Comparison of ENCODE assay signal across 9 cellular contexts in the genomic region with DNA sequence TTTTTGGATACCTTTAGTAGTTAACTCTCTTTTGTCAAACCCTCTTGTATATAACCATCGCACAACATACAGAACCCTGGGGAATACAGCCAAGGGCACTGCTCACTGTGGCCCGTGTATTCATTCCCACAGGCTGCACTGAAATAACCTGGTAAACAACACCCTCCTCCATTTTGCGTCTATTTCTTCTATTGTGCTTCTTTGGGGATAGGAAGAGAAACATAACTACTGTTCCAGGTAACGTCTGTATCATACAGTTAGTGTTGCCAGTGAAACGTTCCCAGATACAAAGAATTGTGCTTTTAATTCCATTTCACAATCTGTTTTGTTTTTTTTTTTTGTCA. TPM values are rescaled to one million over a fixed set of nuclear protein-coding genes. Genes with fewer than 3 reads are reported as not detected.
DNase-seq lines count a peak whose midpoint lies in the region; ATAC-seq and TF ChIP-seq lines count a peak whose summit lies in the region.
"Had no signal": no experiment of that assay in that cellular context is flagged by ENCODE, and none has a peak within 500 bp of the region (broad histone marks: within the 10 kb centered on the region; RNA-seq: fewer than 3 reads in every experiment).

No MANE protein-coding gene starts in this region.

- H3K4me3 Mint-ChIP-seq in CD4-positive, alpha-beta memory T cell: no peak overlapping the region
- H3K4me3 Mint-ChIP-seq in endothelial cell (ENCODE audit: unreplicated experiment) (peak overlapping the region; percentile 16), progenitor cell of endocrine pancreas (ENCODE audit: low read depth) (peak overlapping the region; percentile 33)

- peaks cover 34% of the 10 kb centered on the region for H3K4me1 ChIP-seq in CD4-positive, alpha-beta memory T cell (ENCODE audit: insufficient read depth, low read length)
- peaks cover 5% of the 10 kb centered on the region; the same call in 1 of the 2 replicates for H3K4me1 ChIP-seq in SJCRH30

- no peak overlapping the region for H3K4me3 ChIP-seq in CD4-positive, alpha-beta memory T cell (ENCODE audit: low read length in 2 of 2)
- no peak overlapping the region for H3K4me3 ChIP-seq in SJCRH30

- no peaks in the 10 kb centered on the region for H3K27me3 Mint-ChIP-seq in CD4-positive, alpha-beta memory T cell
- peaks cover 5% of the 10 kb centered on the region for H3K27me3 Mint-ChIP-seq in endothelial cell (ENCODE audit: unreplicated experiment)
- no peaks in the 10 kb centered on the region for H3K27me3 Mint-ChIP-seq in progenitor cell of endocrine pancreas

- TF ChIP-seq CTCF in endothelial cell (IDR thresholded peaks at IDR 0.05; ENCODE audit: unreplicated experiment) (no peak), progenitor cell of endocrine pancreas (IDR thresholded peaks at IDR 0.05; ENCODE audit: unreplicated experiment) (no peak)

- no peaks in the 10 kb centered on the region for H3K9me3 Mint-ChIP-seq in CD4-positive, alpha-beta memory T cell
- H3K9me3 Mint-ChIP-seq in endothelial cell (ENCODE audit: unreplicated experiment) (no peaks in the 10 kb centered on the region), progenitor cell of endocrine pancreas (ENCODE audit: low read depth) (no peaks in the 10 kb centered on the region)

- H3K27me3 ChIP-seq in CD4-positive, alpha-beta memory T cell (ENCODE audit: insufficient read depth, low read length): no peaks in the 10 kb centered on the region
- H3K27me3 ChIP-seq in SJCRH30: no peaks in the 10 kb centered on the region

- POLR2A ChIA-PET in CD4-positive, alpha-beta memory T cell (lab: Charles Lee; ENCODE audit: partially characterized antibody): interaction anchor here (0.6 to 1.3 kb wide), 2 partner anchors 9 to 44 kb away, joined by 3 to 4 read pairs; no protein-coding TSS in a partner anchor

- CTCF ChIA-PET in CD4-positive, alpha-beta memory T cell (lab: Charles Lee; ENCODE audit: partially characterized antibody): no interaction called here

- H3K9me3 ChIP-seq in CD4-positive, alpha-beta memory T cell (ENCODE audit: control insufficient read depth in 1 of 2, low read length in 2 of 2): no peaks in the 10 kb centered on the region
- H3K9me3 ChIP-seq in SJCRH30 (replicated peaks): no peaks in the 10 kb centered on the region

- H3K4me1 Mint-ChIP-seq in CD4-positive, alpha-beta memory T cell: peaks cover 24 to 53% (median 38%) of the 10 kb centered on the region in 4 donors
- H3K4me1 Mint-ChIP-seq in endothelial cell (ENCODE audit: unreplicated experiment): peaks cover 36% of the 10 kb centered on the region
- peaks cover 25% of the 10 kb centered on the region for H3K4me1 Mint-ChIP-seq in progenitor cell of endocrine pancreas (ENCODE audit: low read depth)

- DNase-seq in CD4-positive, alpha-beta memory T cell: no peak
- DNase-seq in SJCRH30: no peak
- no peak for DNase-seq in endothelial cell (ENCODE audit: low spot score)
- DNase-seq in progenitor cell of endocrine pancreas (ENCODE audit: low spot score, unreplicated experiment): no peak
- no peak for DNase-seq in NCI-H446 treated with DMSO at 0.1 percent for 48 hours (lab: John Stamatoyannopoulos, UW)
- no peak for DNase-seq in activated CD4-positive, alpha-beta T cell treated with anti-CD3 and anti-CD28 coated beads for 48 hours
- DNase-seq: midbrain had no signal

- peaks cover 37% of the 10 kb centered on the region for H3K36me3 ChIP-seq in CD4-positive, alpha-beta memory T cell (ENCODE audit: insufficient read depth, low read length)
- H3K36me3 ChIP-seq in SJCRH30: peaks cover 22% of the 10 kb centered on the region

- intact Hi-C loops in CD4-positive, alpha-beta memory T cell (cut with micrococcal nuclease): loop anchor here (1.0 kb wide), 1 partner anchor 10 kb away; a partner anchor contains a TSS

- peaks cover 50 to 74% of the 10 kb centered on the region in 2 donors for H3K36me3 Mint-ChIP-seq in CD4-positive, alpha-beta memory T cell
- H3K36me3 Mint-ChIP-seq in endothelial cell (ENCODE audit: low read depth, unreplicated experiment) (peaks cover 53% of the 10 kb centered on the region), progenitor cell of endocrine pancreas (ENCODE audit: insufficient read depth) (peaks cover 22% of the 10 kb centered on the region)

- peak overlapping the region; percentile 53 for H3K27ac ChIP-seq in CD4-positive, alpha-beta memory T cell (ENCODE audit: low read depth, low read length)
- H3K27ac ChIP-seq in SJCRH30: peak overlapping the region; percentile 43; the same call in 1 of the 2 replicates

- H3K27ac Mint-ChIP-seq in CD4-positive, alpha-beta memory T cell: peak overlapping the region; percentile 81 to 96 (median 90)
- H3K27ac Mint-ChIP-seq in endothelial cell (ENCODE audit: unreplicated experiment): peak overlapping the region; percentile 88
- H3K27ac Mint-ChIP-seq in progenitor cell of endocrine pancreas: peak overlapping the region; percentile 99

- ATAC-seq in GM18909 (IDR thresholded peaks at IDR 0.05; ENCODE audit: poor library complexity, unreplicated experiment) (no peak), HG03139 (IDR thresholded peaks at IDR 0.05; ENCODE audit: unreplicated experiment) (no peak)

RNA-seq across cellular contexts. Expression of a gene that starts 9.6 kb away (rescaled TPM):
- total RNA-seq in CD4-positive, alpha-beta memory T cell: 10 to 100 TPM; 26.4 to 33.5 TPM
- 10 to 100 TPM; 16.4 to 17.5 TPM for polyA plus RNA-seq in CD4-positive, alpha-beta memory T cell
- 12.3 and 13.1 TPM in 2 replicates for total RNA-seq in SJCRH30 (2014; rRNA removed; shearing (Covaris generic))
- total RNA-seq in endothelial cell (ENCODE audit: unreplicated experiment) (21.9 TPM), progenitor cell of endocrine pancreas (29.3 and 31.6 TPM in 2 replicates)

RNA-seq across cellular contexts. Expression of a gene that starts 39.5 kb away (rescaled TPM):
- total RNA-seq in CD4-positive, alpha-beta memory T cell: 10 to 100 TPM; 99.5 to 99.7 TPM
- 10 to 100 TPM; 66.6 to 67.0 TPM for polyA plus RNA-seq in CD4-positive, alpha-beta memory T cell
- total RNA-seq in SJCRH30 (2014; rRNA removed; shearing (Covaris generic)): 32.7 and 37.4 TPM in 2 replicates
- total RNA-seq in endothelial cell (ENCODE audit: unreplicated experiment): 55.4 TPM
- total RNA-seq in progenitor cell of endocrine pancreas: 36.0 and 38.0 TPM in 2 replicates

RNA-seq across cellular contexts. Expression of a gene that starts 42.5 kb away (rescaled TPM):
- total RNA-seq in CD4-positive, alpha-beta memory T cell: 100 to 1,000 TPM; 133 to 149 TPM
- 100 to 1,000 TPM in 1 of 2 donors, 10 to 100 TPM in 1; 83.1 to 104 TPM for polyA plus RNA-seq in CD4-positive, alpha-beta memory T cell
- 31.4 and 38.0 TPM in 2 replicates for total RNA-seq in SJCRH30 (2014; rRNA removed; shearing (Covaris generic))
- total RNA-seq in endothelial cell (ENCODE audit: unreplicated experiment) (89.1 TPM), progenitor cell of endocrine pancreas (37.5 and 40.7 TPM in 2 replicates)

Comparison
In these comparisons a context has a peak if more than half of its experiments do, and no peak if none do; other contexts are left out.
1. H3K4me3 Mint-ChIP-seq: peak in endothelial cell (single experiment) and progenitor cell of endocrine pancreas (single experiment); none in CD4-positive, alpha-beta memory T cell (0 of 8).
2. Peak in every context shown above with its lines, with median percentiles within 50 percentile points of each other: H3K27ac Mint-ChIP-seq.